In the genomic region with DNA sequence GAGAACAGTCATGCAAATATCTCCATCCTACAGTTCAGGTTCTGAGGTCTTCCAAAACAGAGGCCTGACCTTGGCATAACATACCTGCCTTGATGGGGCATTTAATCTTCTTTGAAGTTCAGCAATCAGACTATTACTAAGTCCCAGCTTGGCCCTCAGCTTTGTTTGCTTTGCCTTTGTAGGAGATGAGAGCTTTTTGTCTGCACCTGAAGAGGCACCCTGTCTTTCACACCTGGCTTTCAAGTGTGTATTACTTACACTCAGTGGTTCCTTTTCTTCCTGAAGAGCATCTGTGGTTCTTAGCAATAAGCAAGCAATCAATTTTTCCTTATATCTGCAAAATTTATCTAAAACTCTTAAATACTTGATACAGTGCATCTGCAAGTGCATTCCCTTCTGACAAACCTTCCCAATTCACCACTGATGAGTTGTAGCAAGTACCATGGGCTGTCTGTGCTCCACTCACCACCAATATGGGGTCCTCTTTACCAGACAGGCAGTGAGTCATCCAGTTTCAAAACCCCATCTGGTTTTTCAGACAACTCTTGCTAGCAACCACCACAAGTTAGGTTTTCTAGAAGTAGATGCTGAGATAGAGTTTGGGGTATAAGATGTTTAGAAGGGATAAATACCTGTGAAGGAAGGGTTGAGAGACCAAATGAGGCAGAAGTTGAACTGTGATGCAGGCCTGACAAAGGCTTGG, we compare ENCODE assay signal across 13 cellular contexts.
DNase-seq lines count a peak whose midpoint lies in the region; ATAC-seq and TF ChIP-seq lines count a peak whose summit lies in the region.
"Had no signal": no experiment of that assay in that cellular context is flagged by ENCODE, and none has a peak within 500 bp of the region (broad histone marks: within the 10 kb centered on the region; RNA-seq: fewer than 3 reads in every experiment).

No MANE protein-coding gene starts in this region.

- no peaks in the 10 kb centered on the region for H3K27me3 Mint-ChIP-seq in activated T-cell treated with anti-CD3 and anti-CD28 coated beads, Interleukin-2, amount 50 U/mL, for 24 hours
- no peaks in the 10 kb centered on the region for H3K27me3 Mint-ChIP-seq in T-cell
- no peaks in the 10 kb centered on the region for H3K27me3 Mint-ChIP-seq in Caco-2 (ENCODE audit: insufficient read depth, unreplicated experiment)
- H3K27me3 Mint-ChIP-seq: stimulated activated memory B cell treated with anti-CD40 and anti-IgM and Interleukin-4, amounts not matched to agents 10 μg/mL and 1 μg/mL and 100 μg/mL, for 72 hours had no signal

- no peaks in the 10 kb centered on the region for H4K20me1 ChIP-seq in osteoblast (ENCODE audit: insufficient read depth, low read length)

- H3K4me3 ChIP-seq in osteoblast (ENCODE audit: insufficient read depth, low read length) (no peak overlapping the region), Caco-2 (ENCODE audit: low read depth, low read length) (no peak overlapping the region)
- H3K4me3 ChIP-seq: dorsolateral prefrontal cortex had no signal

- intact Hi-C loops in Caco-2 (cut with micrococcal nuclease; ENCODE audit: unreplicated experiment), result no loop called here

- POLR2A ChIA-PET in T-cell (lab: Charles Lee) (no interaction called here), Caco-2 (lab: Charles Lee) (no interaction called here)

- no peak overlapping the region for H3K27ac ChIP-seq in osteoblast (ENCODE audit: low read depth, low read length)
- H3K27ac ChIP-seq: dorsolateral prefrontal cortex, parathyroid adenoma had no signal

- peaks cover 7% of the 10 kb centered on the region for H3K9me3 Mint-ChIP-seq in activated T-cell treated with anti-CD3 and anti-CD28 coated beads, Interleukin-2, amount 50 U/mL, for 24 hours
- H3K9me3 Mint-ChIP-seq in T-cell, result peaks cover 9 to 19% (median 10%) of the 10 kb centered on the region in 3 donors
- peaks cover 21% of the 10 kb centered on the region for H3K9me3 Mint-ChIP-seq in Caco-2 (ENCODE audit: unreplicated experiment)

- no TSS peak for BruUV-seq in Caco-2 (replicated peaks; lab: Mats Ljungman, UMichigan)

- no peak for DNase-seq in activated T-cell treated with anti-CD3 and anti-CD28 coated beads, Interleukin-2, amount 50 U/mL, for 24 hours
- DNase-seq in activated T-cell treated with anti-CD3 and anti-CD28 coated beads, Interleukin-2, amount 50 U/mL, for 48 hours, result no peak
- DNase-seq in T-cell, result no peak
- DNase-seq in osteoblast (ENCODE audit: insufficient read length, low spot score, missing footprints), result peak; percentile 1
- no peak for DNase-seq in Caco-2
- DNase-seq: aorta, dorsolateral prefrontal cortex, NCI-H1105 had no signal

- H3K36me3 ChIP-seq in osteoblast (ENCODE audit: insufficient read depth, low read length) (no peaks in the 10 kb centered on the region), Caco-2 (ENCODE audit: control insufficient read depth, insufficient read depth, low read length) (no peaks in the 10 kb centered on the region)

- H3K4me2 ChIP-seq in osteoblast (ENCODE audit: insufficient read depth, low read length), result no peak overlapping the region

- peaks cover 6% of the 10 kb centered on the region for H3K36me3 Mint-ChIP-seq in activated T-cell treated with anti-CD3 and anti-CD28 coated beads, Interleukin-2, amount 50 U/mL, for 24 hours (ENCODE audit: low read depth)
- H3K36me3 Mint-ChIP-seq in T-cell (peaks cover 11% of the 10 kb centered on the region), Caco-2 (ENCODE audit: insufficient read depth, unreplicated experiment) (no peaks in the 10 kb centered on the region)

- no peaks in the 10 kb centered on the region for H3K4me1 ChIP-seq in osteoblast (ENCODE audit: insufficient read depth, low read length)
- H3K4me1 ChIP-seq in Caco-2, result no peaks in the 10 kb centered on the region
- H3K4me1 ChIP-seq: parathyroid adenoma had no signal

- H3K4me1 Mint-ChIP-seq in activated T-cell treated with anti-CD3 and anti-CD28 coated beads, Interleukin-2, amount 50 U/mL, for 24 hours (ENCODE audit: low read depth), result peaks cover 48% of the 10 kb centered on the region
- H3K4me1 Mint-ChIP-seq in T-cell (peaks cover 45 to 47% (median 47%) of the 10 kb centered on the region in 3 donors), Caco-2 (ENCODE audit: low read depth, unreplicated experiment) (no peaks in the 10 kb centered on the region)

- ATAC-seq in GM21619 (IDR thresholded peaks at IDR 0.05; ENCODE audit: unreplicated experiment) (peak; percentile 33), T-cell (replicated peaks in 1 of 4) (peak in 2 of 4 experiments; percentile 29 to 39), HG02678 (IDR thresholded peaks at IDR 0.05; ENCODE audit: unreplicated experiment) (no peak), GM18519 (IDR thresholded peaks at IDR 0.05; ENCODE audit: low FRiP score, unreplicated experiment) (no peak)
- ATAC-seq: stimulated activated memory B cell treated with anti-CD40 and anti-IgM and Interleukin-4, amounts not matched to agents 10 μg/mL and 1 μg/mL and 100 μg/mL, for 72 hours had no signal

- peaks cover 3% of the 10 kb centered on the region for H3K9me3 ChIP-seq in osteoblast (ENCODE audit: low read depth, low read length)
- H3K9me3 ChIP-seq in Caco-2, result peaks cover 9% of the 10 kb centered on the region; the same call in 1 of the 2 replicates

- CTCF ChIA-PET in T-cell (lab: Charles Lee) (no interaction called here), Caco-2 (lab: Charles Lee) (no interaction called here)

- no peaks in the 10 kb centered on the region for H3K27me3 ChIP-seq in osteoblast (ENCODE audit: insufficient read depth, low read length)
- H3K27me3 ChIP-seq in Caco-2 (replicated peaks; ENCODE audit: control insufficient read depth, insufficient read depth, low read length), result no peaks in the 10 kb centered on the region
- H3K27me3 ChIP-seq: dorsolateral prefrontal cortex had no signal

- no peak overlapping the region for H3K4me3 Mint-ChIP-seq in activated T-cell treated with anti-CD3 and anti-CD28 coated beads, Interleukin-2, amount 50 U/mL, for 24 hours
- no peak overlapping the region for H3K4me3 Mint-ChIP-seq in T-cell
- H3K4me3 Mint-ChIP-seq in Caco-2 (ENCODE audit: unreplicated experiment), result no peak overlapping the region
- H3K4me3 Mint-ChIP-seq: stimulated activated memory B cell treated with anti-CD40 and anti-IgM and Interleukin-4, amounts not matched to agents 10 μg/mL and 1 μg/mL and 100 μg/mL, for 72 hours had no signal

- peak overlapping the region; percentile 14 for H3K27ac Mint-ChIP-seq in activated T-cell treated with anti-CD3 and anti-CD28 coated beads, Interleukin-2, amount 50 U/mL, for 24 hours
- H3K27ac Mint-ChIP-seq in T-cell (peak overlapping the region; percentile 80 to 82), Caco-2 (ENCODE audit: unreplicated experiment) (no peak overlapping the region)
- H3K27ac Mint-ChIP-seq: stimulated activated memory B cell treated with anti-CD40 and anti-IgM and Interleukin-4, amounts not matched to agents 10 μg/mL and 1 μg/mL and 100 μg/mL, for 72 hours had no signal

- no peaks in the 10 kb centered on the region for H3K79me2 ChIP-seq in osteoblast (ENCODE audit: insufficient read depth, low read length)
- H3K79me2 ChIP-seq: parathyroid adenoma had no signal

- no peak overlapping the region for H2AFZ ChIP-seq in osteoblast (ENCODE audit: low read length)
- H2AFZ ChIP-seq: parathyroid adenoma had no signal

- TF ChIP-seq CTCF in osteoblast (IDR thresholded peaks at IDR 0.05; ENCODE audit: extremely low read depth, low read depth, low read length), result no peak
- TF ChIP-seq CTCF in Caco-2 (IDR thresholded peaks at IDR 0.05; ENCODE audit: insufficient read depth in 1 of 2, low read depth in 1 of 2, low read length in 1 of 2, severe bottlenecking in 1 of 2, unreplicated experiment in 1 of 2), result no peak
